Comparison of ENCODE assay signal across 26 cellular contexts in the genomic region with DNA sequence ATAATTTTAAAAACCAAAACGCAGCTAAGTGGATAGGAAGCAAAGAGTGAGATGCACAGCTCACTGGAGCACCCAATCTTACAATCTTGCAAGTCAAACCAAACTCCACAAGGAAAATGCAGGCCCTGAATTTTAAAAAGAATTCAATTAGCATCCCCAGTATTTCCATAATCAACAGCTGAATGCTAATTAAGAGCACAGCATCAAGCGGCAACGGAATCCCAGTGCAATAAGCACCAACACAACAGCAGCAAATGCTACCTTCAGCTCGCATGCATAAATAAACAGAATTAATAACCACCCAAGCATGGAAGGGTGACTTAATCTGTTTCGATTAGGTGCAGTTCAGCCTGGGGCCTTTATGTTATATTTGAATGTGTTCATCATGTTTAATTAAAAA.
DNase-seq lines count a peak whose midpoint lies in the region; ATAC-seq and TF ChIP-seq lines count a peak whose summit lies in the region.
"Had no signal": no experiment of that assay in that cellular context is flagged by ENCODE, and none has a peak within 500 bp of the region (broad histone marks: within the 10 kb centered on the region; RNA-seq: fewer than 3 reads in every experiment).

No MANE protein-coding gene starts in this region.

- H3K4me3 Mint-ChIP-seq in GM23338 (peak overlapping the region; percentile 45; the same call in 2 of the 3 replicates), endodermal cell (no peak overlapping the region)
- H3K4me3 Mint-ChIP-seq: activated CD4-positive, alpha-beta T cell treated with anti-CD3 and anti-CD28 coated beads for 36 hours; activated naive CD4-positive, alpha-beta T cell treated with anti-CD3 and anti-CD28 coated beads for 36 hours had no signal

- ATAC-seq in GM23338 (no peak; the same call in 1 of the 3 replicates), HG02870 (IDR thresholded peaks at IDR 0.05; ENCODE audit: unreplicated experiment) (no peak), HG03520 (IDR thresholded peaks at IDR 0.05; ENCODE audit: unreplicated experiment) (no peak)

- H3K27me3 ChIP-seq in GM23338 (ENCODE audit: insufficient read depth) (no peaks in the 10 kb centered on the region), endodermal cell (ENCODE audit: control insufficient read depth, insufficient read depth, low read length, poor library complexity, severe bottlenecking) (no peaks in the 10 kb centered on the region)
- H3K27me3 ChIP-seq: cardiac muscle cell, Peyer's patch, upper lobe of left lung had no signal

- H3K4me1 Mint-ChIP-seq in GM23338 (peaks cover 78% of the 10 kb centered on the region), endodermal cell (peaks cover 75% of the 10 kb centered on the region)

- peak; percentile 59 for DNase-seq in GM23338 (ENCODE audit: low spot score)
- peak; percentile 85 to 88 for DNase-seq in NCI-H526 (lab: John Stamatoyannopoulos, UW)
- DNase-seq in endodermal cell: no peak
- DNase-seq in renal cortical epithelial cell (ENCODE audit: low read depth): peak; percentile 40
- DNase-seq in NCI-H510A treated with DMSO at 0.1 percent for 48 hours (lab: John Stamatoyannopoulos, UW): no peak
- DNase-seq: ACHN; activated CD4-positive, alpha-beta T cell treated with anti-CD3 and anti-CD28 coated beads for 36 hours; activated T-cell treated with anti-CD3 and anti-CD28 coated beads, Interleukin-2, amount 50 U/mL, for 48 hours; Caco-2; dermis blood vessel endothelial cell; DMS79 treated with DMSO at 0.1 percent for 48 hours; naive B cell; NCI-H1092 treated with DMSO at 0.1 percent for 48 hours; NCI-H2107; NK-92 treated with Interleukin-12 subunit alpha and Interleukin-12 subunit beta, amount 100 ng/mL, for 24 hours; occipital lobe; Peyer's patch; SIG-M5; stimulated activated CD4-positive, alpha-beta T cell treated with anti-CD3 and anti-CD28 coated beads, Interleukin-1b, Interleukin-23, amount 100 ng/mL, for 48 hours; T-helper 1 cell; upper lobe of left lung had no signal

- H3K79me2 ChIP-seq in GM23338 (replicated peaks; ENCODE audit: insufficient read depth): peaks cover 34% of the 10 kb centered on the region

- H3K36me3 Mint-ChIP-seq in GM23338 (ENCODE audit: low read depth) (peaks cover 6% of the 10 kb centered on the region; the same call in 2 of the 3 replicates), endodermal cell (ENCODE audit: low read depth) (peaks cover 6% of the 10 kb centered on the region)

- TF ChIP-seq CTCF in GM23338 (conservative IDR thresholded peaks at IDR 0.05; ENCODE audit: low read depth in 2 of 2) (no peak), endodermal cell (conservative IDR thresholded peaks at IDR 0.05) (no peak)

- H3K36me3 ChIP-seq in GM23338 (ENCODE audit: insufficient read depth): no peaks in the 10 kb centered on the region
- H3K36me3 ChIP-seq in endodermal cell (ENCODE audit: control insufficient read depth, insufficient read depth, low read length): peaks cover 37% of the 10 kb centered on the region
- H3K36me3 ChIP-seq: cardiac muscle cell, Peyer's patch, upper lobe of left lung had no signal

- H3F3A ChIP-seq in GM23338 (replicated peaks; ENCODE audit: low read depth): no peaks in the 10 kb centered on the region; the same call in 1 of the 2 replicates

- peak overlapping the region; percentile 90 for H3K27ac ChIP-seq in GM23338 (ENCODE audit: low read depth)
- H3K27ac ChIP-seq in endodermal cell (ENCODE audit: low read depth, low read length): peak overlapping the region; percentile 67
- H3K27ac ChIP-seq: cardiac muscle cell, Peyer's patch had no signal

- H3K27me3 Mint-ChIP-seq in GM23338 (ENCODE audit: insufficient read depth, low read depth, poor library complexity) (peaks cover 3% of the 10 kb centered on the region), endodermal cell (ENCODE audit: insufficient read depth) (no peaks in the 10 kb centered on the region)
- H3K27me3 Mint-ChIP-seq: activated CD4-positive, alpha-beta T cell treated with anti-CD3 and anti-CD28 coated beads for 36 hours; naive B cell had no signal

- H2AFZ ChIP-seq in GM23338: no peak overlapping the region

- H3K9ac ChIP-seq in endodermal cell (ENCODE audit: extremely low read depth, low read length, poor library complexity, severe bottlenecking): no peak overlapping the region

- H3K9me3 Mint-ChIP-seq in GM23338 (no peaks in the 10 kb centered on the region), endodermal cell (no peaks in the 10 kb centered on the region)
- H3K9me3 Mint-ChIP-seq: activated naive CD4-positive, alpha-beta T cell treated with anti-CD3 and anti-CD28 coated beads for 36 hours; naive B cell had no signal

- peak overlapping the region; percentile 73; the same call in 1 of the 2 replicates for H3K27ac Mint-ChIP-seq in GM23338
- no peak overlapping the region for H3K27ac Mint-ChIP-seq in endodermal cell
- H3K27ac Mint-ChIP-seq: activated naive CD4-positive, alpha-beta T cell treated with anti-CD3 and anti-CD28 coated beads for 36 hours had no signal

- no peaks in the 10 kb centered on the region for H3K9me2 ChIP-seq in GM23338 (ENCODE audit: insufficient read depth)

- H3K4me3 ChIP-seq in GM23338: peak overlapping the region; percentile 30
- H3K4me3 ChIP-seq in endodermal cell (ENCODE audit: low read length): no peak overlapping the region
- H3K4me3 ChIP-seq: cardiac muscle cell, Peyer's patch, skin epidermis, upper lobe of left lung had no signal

- WGBS in endodermal cell (ENCODE audit: insufficient coverage in 1 of 2, insufficient read length in 1 of 2), 2 experiments: 36 to 43% methylated on average over 3 to 4 of the region's 5 CpGs

- H3K4me1 ChIP-seq in GM23338 (ENCODE audit: insufficient read depth): peaks cover 72% of the 10 kb centered on the region
- H3K4me1 ChIP-seq in endodermal cell (ENCODE audit: control insufficient read depth, insufficient read depth, low read length): peaks cover 18% of the 10 kb centered on the region

- no peaks in the 10 kb centered on the region for H3K9me3 ChIP-seq in endodermal cell (ENCODE audit: control insufficient read depth, low read length)
- H3K9me3 ChIP-seq: Caco-2, Peyer's patch, upper lobe of left lung had no signal

- H3K4me2 ChIP-seq in GM23338: peak overlapping the region; percentile 63

- H4K20me1 ChIP-seq in GM23338 (replicated peaks; ENCODE audit: insufficient read depth): no peaks in the 10 kb centered on the region

TF ChIP-seq in GM23338, 12 proteins besides CTCF, POLR2A, EP300 and RAD21:
- TF ChIP-seq, protein P1, sequence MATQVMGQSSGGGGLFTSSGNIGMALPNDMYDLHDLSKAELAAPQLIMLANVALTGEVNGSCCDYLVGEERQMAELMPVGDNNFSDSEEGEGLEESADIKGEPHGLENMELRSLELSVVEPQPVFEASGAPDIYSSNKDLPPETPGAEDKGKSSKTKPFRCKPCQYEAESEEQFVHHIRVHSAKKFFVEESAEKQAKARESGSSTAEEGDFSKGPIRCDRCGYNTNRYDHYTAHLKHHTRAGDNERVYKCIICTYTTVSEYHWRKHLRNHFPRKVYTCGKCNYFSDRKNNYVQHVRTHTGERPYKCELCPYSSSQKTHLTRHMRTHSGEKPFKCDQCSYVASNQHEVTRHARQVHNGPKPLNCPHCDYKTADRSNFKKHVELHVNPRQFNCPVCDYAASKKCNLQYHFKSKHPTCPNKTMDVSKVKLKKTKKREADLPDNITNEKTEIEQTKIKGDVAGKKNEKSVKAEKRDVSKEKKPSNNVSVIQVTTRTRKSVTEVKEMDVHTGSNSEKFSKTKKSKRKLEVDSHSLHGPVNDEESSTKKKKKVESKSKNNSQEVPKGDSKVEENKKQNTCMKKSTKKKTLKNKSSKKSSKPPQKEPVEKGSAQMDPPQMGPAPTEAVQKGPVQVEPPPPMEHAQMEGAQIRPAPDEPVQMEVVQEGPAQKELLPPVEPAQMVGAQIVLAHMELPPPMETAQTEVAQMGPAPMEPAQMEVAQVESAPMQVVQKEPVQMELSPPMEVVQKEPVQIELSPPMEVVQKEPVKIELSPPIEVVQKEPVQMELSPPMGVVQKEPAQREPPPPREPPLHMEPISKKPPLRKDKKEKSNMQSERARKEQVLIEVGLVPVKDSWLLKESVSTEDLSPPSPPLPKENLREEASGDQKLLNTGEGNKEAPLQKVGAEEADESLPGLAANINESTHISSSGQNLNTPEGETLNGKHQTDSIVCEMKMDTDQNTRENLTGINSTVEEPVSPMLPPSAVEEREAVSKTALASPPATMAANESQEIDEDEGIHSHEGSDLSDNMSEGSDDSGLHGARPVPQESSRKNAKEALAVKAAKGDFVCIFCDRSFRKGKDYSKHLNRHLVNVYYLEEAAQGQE (IDR thresholded peaks at IDR 0.05; ENCODE audit: unreplicated experiment): no peak
- TF ChIP-seq STAT1 (IDR thresholded peaks at IDR 0.05; ENCODE audit: unreplicated experiment) (no peak), EZH2phosphoT487 (IDR thresholded peaks at IDR 0.05; ENCODE audit: unreplicated experiment) (no peak), ZNF331 (CRISPR knock-in tag; IDR thresholded peaks at IDR 0.05; ENCODE audit: low read depth) (no peak)
- TF ChIP-seq, protein P2, sequence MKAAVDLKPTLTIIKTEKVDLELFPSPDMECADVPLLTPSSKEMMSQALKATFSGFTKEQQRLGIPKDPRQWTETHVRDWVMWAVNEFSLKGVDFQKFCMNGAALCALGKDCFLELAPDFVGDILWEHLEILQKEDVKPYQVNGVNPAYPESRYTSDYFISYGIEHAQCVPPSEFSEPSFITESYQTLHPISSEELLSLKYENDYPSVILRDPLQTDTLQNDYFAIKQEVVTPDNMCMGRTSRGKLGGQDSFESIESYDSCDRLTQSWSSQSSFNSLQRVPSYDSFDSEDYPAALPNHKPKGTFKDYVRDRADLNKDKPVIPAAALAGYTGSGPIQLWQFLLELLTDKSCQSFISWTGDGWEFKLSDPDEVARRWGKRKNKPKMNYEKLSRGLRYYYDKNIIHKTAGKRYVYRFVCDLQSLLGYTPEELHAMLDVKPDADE (IDR thresholded peaks at IDR 0.05): no peak

Comparison
In these comparisons a context has a peak if more than half of its experiments do, and no peak if none do; other contexts are left out.
1. DNase-seq: peak in GM23338 (single experiment), NCI-H526 (2 of 2) and renal cortical epithelial cell (single experiment); none in endodermal cell (single experiment) and NCI-H510A treated with DMSO at 0.1 percent for 48 hours (single experiment).